ENCODE assay signal across 17 cellular contexts in the genomic region with DNA sequence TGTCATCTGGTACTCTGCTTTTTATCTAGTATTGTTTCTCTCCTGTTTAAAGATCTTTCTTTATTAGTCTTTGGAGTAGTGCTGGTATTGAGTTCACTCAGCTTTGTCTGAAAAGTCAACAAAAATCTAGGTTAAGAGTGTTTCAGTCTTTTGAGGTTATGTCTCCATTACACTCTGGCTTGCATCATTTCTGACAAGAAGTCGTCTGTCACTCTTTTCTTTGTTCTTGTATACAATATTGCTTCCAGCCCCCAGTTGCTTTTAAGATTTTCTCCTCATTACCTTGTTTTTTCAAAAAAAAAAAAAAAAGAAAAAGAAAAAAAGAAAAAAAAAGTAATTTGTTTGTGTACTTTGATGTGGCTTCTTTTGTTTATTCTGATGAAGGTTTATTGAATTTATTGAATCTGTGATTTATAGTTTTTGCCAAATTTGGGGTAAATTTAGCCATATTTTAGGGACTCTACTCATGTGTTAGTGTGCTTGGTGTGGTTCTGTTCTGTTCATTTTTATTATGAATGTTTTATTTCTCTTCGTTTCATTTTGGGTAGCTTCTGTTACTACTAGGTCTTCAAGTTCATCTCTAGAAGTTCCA.
DNase-seq lines count a peak whose midpoint lies in the region; ATAC-seq and TF ChIP-seq lines count a peak whose summit lies in the region.
"Had no signal": no experiment of that assay in that cellular context is flagged by ENCODE, and none has a peak within 500 bp of the region (broad histone marks: within the 10 kb centered on the region; RNA-seq: fewer than 3 reads in every experiment).

No MANE protein-coding gene starts in this region.

- ATAC-seq in HG02973 (IDR thresholded peaks at IDR 0.05; ENCODE audit: unreplicated experiment): no peak

- H3K27ac ChIP-seq in HEK293 (ENCODE audit: extremely low read depth, low read depth, low read length): no peak overlapping the region
- H3K27ac ChIP-seq in mesendoderm (ENCODE audit: low read depth, low read length): no peak overlapping the region
- H3K27ac ChIP-seq: BLaER1 treated with 17β-estradiol and CSF1 and Interleukin-3, amounts not matched to agents 10 nM and 100 nM; PC-9; SJCRH30 had no signal

- no peak overlapping the region for H3K4ac ChIP-seq in mesendoderm (ENCODE audit: low read depth, low read length)

- no peak overlapping the region for H2AK5ac ChIP-seq in mesendoderm (ENCODE audit: low read length)

- no peak overlapping the region for H2BK5ac ChIP-seq in mesendoderm (ENCODE audit: low read length)

- peak; percentile 34 for DNase-seq in NCI-H2029 treated with DMSO at 0.1 percent for 48 hours (lab: John Stamatoyannopoulos, UW)
- no peak for DNase-seq in NCI-H2029 (lab: John Stamatoyannopoulos, UW)
- peak; percentile 6 for DNase-seq in SW480 (ENCODE audit: low spot score)
- peak; percentile 19 for DNase-seq in mesendoderm
- DNase-seq in activated CD4-positive, CD25-positive, alpha-beta regulatory T cell treated with anti-CD3 and anti-CD28 coated beads, Interleukin-2, amount 50 U/mL, for 72 hours: no peak
- no peak for DNase-seq in DMS 273 treated with DMSO at 0.1 percent for 48 hours (lab: John Stamatoyannopoulos, UW)
- DNase-seq: CD8-positive, alpha-beta memory T cell; NCI-H1105; NCI-H1694; NCI-H2171; NCI-H446; PC-9; SJCRH30; SW 1271 had no signal

- no peaks in the 10 kb centered on the region for H3K79me1 ChIP-seq in mesendoderm (ENCODE audit: low read length)

- CTCF ChIA-PET in HEK293 (lab: Yijun Ruan, JAX): interaction anchor here (0.6 kb wide), 1 partner anchor 646 kb away, joined by 3 read pairs; no protein-coding TSS in a partner anchor

- H2BK15ac ChIP-seq in mesendoderm (replicated peaks; ENCODE audit: low read depth): no peak overlapping the region

- H3K9ac ChIP-seq in mesendoderm (ENCODE audit: low read length): no peak overlapping the region
- H3K9ac ChIP-seq: BLaER1 treated with 17β-estradiol and CSF1 and Interleukin-3, amounts not matched to agents 10 nM and 100 nM had no signal

- H2BK120ac ChIP-seq in mesendoderm (ENCODE audit: low read depth, low read length): no peak overlapping the region

- TF ChIP-seq CTCF in HEK293 (tag by site-specific recombination; IDR thresholded peaks at IDR 0.05): no peak

- no peaks in the 10 kb centered on the region for H3K27me3 ChIP-seq in mesendoderm (ENCODE audit: insufficient read depth, low read length, poor library complexity)
- H3K27me3 ChIP-seq: BLaER1 treated with 17β-estradiol and CSF1 and Interleukin-3, amounts not matched to agents 10 nM and 100 nM; SJCRH30 had no signal

- H3K56ac ChIP-seq in mesendoderm (ENCODE audit: low read length): no peak overlapping the region

- H3K36me3 ChIP-seq in HEK293 (ENCODE audit: control insufficient read depth in 2 of 2, insufficient read depth in 1 of 2, low read length in 2 of 2): no peaks in the 10 kb centered on the region
- H3K36me3 ChIP-seq in mesendoderm (ENCODE audit: control insufficient read depth, insufficient read depth, low read length): no peaks in the 10 kb centered on the region
- H3K36me3 ChIP-seq: SJCRH30 had no signal

- H3K4me1 ChIP-seq in HEK293 (ENCODE audit: control insufficient read depth, insufficient read depth, low read length) (peaks cover 4% of the 10 kb centered on the region; the same call in 1 of the 2 replicates), mesendoderm (ENCODE audit: control insufficient read depth, low read depth, low read length) (no peaks in the 10 kb centered on the region)
- H3K4me1 ChIP-seq: BLaER1 treated with 17β-estradiol and CSF1 and Interleukin-3, amounts not matched to agents 10 nM and 100 nM; SJCRH30 had no signal

- no peak overlapping the region for H4K8ac ChIP-seq in mesendoderm (ENCODE audit: low read depth, low read length)

- H3K4me2 ChIP-seq in mesendoderm (ENCODE audit: low read length): no peak overlapping the region
- H3K4me2 ChIP-seq: BLaER1 treated with 17β-estradiol and CSF1 and Interleukin-3, amounts not matched to agents 10 nM and 100 nM; PC-9 had no signal

- H3K18ac ChIP-seq in mesendoderm (ENCODE audit: low read length): no peak overlapping the region

- no peaks in the 10 kb centered on the region for H3K79me2 ChIP-seq in mesendoderm (ENCODE audit: control insufficient read depth, insufficient read depth, low read length)

- H3K4me3 ChIP-seq in HEK293 (ENCODE audit: low read depth, low read length): no peak overlapping the region
- no peak overlapping the region for H3K4me3 ChIP-seq in mesendoderm (ENCODE audit: low read length)
- H3K4me3 ChIP-seq: BLaER1 treated with 17β-estradiol and CSF1 and Interleukin-3, amounts not matched to agents 10 nM and 100 nM; PC-9; SJCRH30 had no signal

- WGBS in mesendoderm (ENCODE audit: extremely low coverage, insufficient coverage, low lambda C conversion rate): no CpG with 5 or more reads among the region's 2 CpGs

- H4K5ac ChIP-seq in mesendoderm (ENCODE audit: low read length): no peak overlapping the region

- POLR2A ChIA-PET in HEK293 (lab: Yijun Ruan, JAX): no interaction called here

- H3K23ac ChIP-seq in mesendoderm (ENCODE audit: low read length): no peak overlapping the region

- no peaks in the 10 kb centered on the region for H3K9me3 ChIP-seq in HEK293 (ENCODE audit: control insufficient read depth, insufficient read depth, low read depth, low read length)
- H3K9me3 ChIP-seq: SJCRH30 had no signal

TF ChIP-seq in HEK293, 187 proteins besides CTCF, POLR2A, EP300 and RAD21:
- TF ChIP-seq, protein P1, sequence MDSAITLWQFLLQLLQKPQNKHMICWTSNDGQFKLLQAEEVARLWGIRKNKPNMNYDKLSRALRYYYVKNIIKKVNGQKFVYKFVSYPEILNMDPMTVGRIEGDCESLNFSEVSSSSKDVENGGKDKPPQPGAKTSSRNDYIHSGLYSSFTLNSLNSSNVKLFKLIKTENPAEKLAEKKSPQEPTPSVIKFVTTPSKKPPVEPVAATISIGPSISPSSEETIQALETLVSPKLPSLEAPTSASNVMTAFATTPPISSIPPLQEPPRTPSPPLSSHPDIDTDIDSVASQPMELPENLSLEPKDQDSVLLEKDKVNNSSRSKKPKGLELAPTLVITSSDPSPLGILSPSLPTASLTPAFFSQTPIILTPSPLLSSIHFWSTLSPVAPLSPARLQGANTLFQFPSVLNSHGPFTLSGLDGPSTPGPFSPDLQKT (IDR thresholded peaks at IDR 0.05; ENCODE audit: borderline replicate concordance, low read depth, low read length): no peak
- TF ChIP-seq SETDB1 (IDR thresholded peaks at IDR 0.05; ENCODE audit: insufficient read length, low read length): peak; percentile 59
TF ChIP-seq in HEK293: peak in this region for 1.

Comparison
In these comparisons a context has a peak if more than half of its experiments do, and no peak if none do; other contexts are left out.
1. DNase-seq: peak in NCI-H2029 treated with DMSO at 0.1 percent for 48 hours (single experiment), SW480 (single experiment) and mesendoderm (single experiment); none in NCI-H2029 (single experiment), activated CD4-positive, CD25-positive, alpha-beta regulatory T cell treated with anti-CD3 and anti-CD28 coated beads, Interleukin-2, amount 50 U/mL, for 72 hours (single experiment) and DMS 273 treated with DMSO at 0.1 percent for 48 hours (single experiment).